In the genomic region with DNA sequence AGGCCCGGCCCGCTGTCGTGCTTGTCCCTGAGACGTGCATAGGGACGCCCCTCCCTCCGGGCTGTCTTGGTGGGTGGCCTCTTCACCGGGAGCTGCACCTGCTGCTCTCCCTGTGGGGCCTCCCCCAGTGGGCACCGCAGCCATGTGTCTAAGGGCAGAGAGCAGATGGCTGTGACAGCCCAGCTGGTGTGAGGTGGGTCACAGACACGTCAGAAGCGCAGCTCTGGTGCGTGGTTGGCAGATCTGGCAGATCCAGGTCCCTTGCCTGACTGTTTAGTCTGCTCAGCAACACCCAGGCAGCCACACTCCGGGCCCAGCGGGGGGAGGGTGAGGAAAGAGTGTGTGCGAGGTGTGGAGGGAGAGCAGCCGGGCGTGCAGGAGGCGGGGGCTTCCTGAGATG, we compare ENCODE assay signal across 8 cellular contexts. TPM values are rescaled to one million over a fixed set of nuclear protein-coding genes. Genes with fewer than 3 reads are reported as not detected.
DNase-seq lines count a peak whose midpoint lies in the region; ATAC-seq, FAIRE-seq and TF ChIP-seq lines count a peak whose summit lies in the region.
"Not testable (repeated sequence)": the region's sequence is repeated elsewhere in the genome, so short reads cannot be mapped to it uniquely, and the experiment has no call there.

No MANE protein-coding gene starts in this region.

- H3K27me3 ChIP-seq in lower lobe of right lung (ENCODE audit: low read depth) = not testable (repeated sequence)

- not testable (repeated sequence) for H3K36me3 ChIP-seq in lower lobe of right lung

- not testable (repeated sequence) for H3K27ac Mint-ChIP-seq in activated CD8-positive, alpha-beta T cell treated with anti-CD3 and anti-CD28 coated beads for 36 hours; stimulated activated naive CD8-positive, alpha-beta T cell treated with anti-CD3 and anti-CD28 coated beads, Interleukin-15, amount 100 ng/mL, for 72 hours

- not testable (repeated sequence) for H3K4me1 Mint-ChIP-seq in activated CD8-positive, alpha-beta T cell treated with anti-CD3 and anti-CD28 coated beads for 36 hours (ENCODE audit: low read depth); stimulated activated naive CD8-positive, alpha-beta T cell treated with anti-CD3 and anti-CD28 coated beads, Interleukin-15, amount 100 ng/mL, for 72 hours

- H3K9me3 ChIP-seq in lower lobe of right lung = not testable (repeated sequence)

- not testable (repeated sequence) for H3K36me3 Mint-ChIP-seq in activated CD8-positive, alpha-beta T cell treated with anti-CD3 and anti-CD28 coated beads for 36 hours (ENCODE audit: low read depth)

- not testable (repeated sequence) for DNase-seq in GM12892 (ENCODE audit: insufficient read length); activated CD8-positive, alpha-beta T cell treated with anti-CD3 and anti-CD28 coated beads for 36 hours; stimulated activated naive CD8-positive, alpha-beta T cell treated with anti-CD3 and anti-CD28 coated beads, Interleukin-15, amount 100 ng/mL, for 72 hours
- DNase-seq in activated gamma-delta T cell treated with Interleukin-2 at 50 U/mL for 16 hours = peak; percentile 37
- DNase-seq in lower lobe of right lung = peak; percentile 7

- ATAC-seq in GM19452 (IDR thresholded peaks at IDR 0.05; ENCODE audit: unreplicated experiment) (peak; percentile 40), HG02798 (IDR thresholded peaks at IDR 0.05; ENCODE audit: poor library complexity, unreplicated experiment) (peak; percentile 47), HG03521 (IDR thresholded peaks at IDR 0.05; ENCODE audit: unreplicated experiment) (peak; percentile 32), lower lobe of right lung (peak in 1 of 2 donors; percentile 6)
- ATAC-seq in activated CD8-positive, alpha-beta T cell treated with anti-CD3 and anti-CD28 coated beads for 36 hours = peak; percentile 63
- peak; percentile 48 for ATAC-seq in stimulated activated naive CD8-positive, alpha-beta T cell treated with anti-CD3 and anti-CD28 coated beads, Interleukin-15, amount 100 ng/mL, for 72 hours

- not testable (repeated sequence) for H3K4me3 Mint-ChIP-seq in activated CD8-positive, alpha-beta T cell treated with anti-CD3 and anti-CD28 coated beads for 36 hours; stimulated activated naive CD8-positive, alpha-beta T cell treated with anti-CD3 and anti-CD28 coated beads, Interleukin-15, amount 100 ng/mL, for 72 hours

- not testable (repeated sequence) for H3K4me3 ChIP-seq in lower lobe of right lung

- TF ChIP-seq POLR2A in GM12892 (IDR thresholded peaks at IDR 0.05; ENCODE audit: low read depth, low read length) = not testable (repeated sequence)

- not testable (repeated sequence) for H3K4me1 ChIP-seq in lower lobe of right lung

- not testable (repeated sequence) for H3K27me3 Mint-ChIP-seq in activated CD8-positive, alpha-beta T cell treated with anti-CD3 and anti-CD28 coated beads for 36 hours; stimulated activated naive CD8-positive, alpha-beta T cell treated with anti-CD3 and anti-CD28 coated beads, Interleukin-15, amount 100 ng/mL, for 72 hours

- FAIRE-seq in GM12892 (lab: Jason Lieb, UNC) = peak; percentile 99

- TF ChIP-seq CTCF in activated CD8-positive, alpha-beta T cell treated with anti-CD3 and anti-CD28 coated beads for 36 hours (IDR thresholded peaks at IDR 0.05); lower lobe of right lung (IDR thresholded peaks at IDR 0.05): not testable (repeated sequence)

- not testable (repeated sequence) for H3K9me3 Mint-ChIP-seq in activated CD8-positive, alpha-beta T cell treated with anti-CD3 and anti-CD28 coated beads for 36 hours; stimulated activated naive CD8-positive, alpha-beta T cell treated with anti-CD3 and anti-CD28 coated beads, Interleukin-15, amount 100 ng/mL, for 72 hours

- POLR2A ChIA-PET in activated CD8-positive, alpha-beta T cell treated with anti-CD3 and anti-CD28 coated beads for 36 hours (lab: Charles Lee) = not testable (repeated sequence)

- intact Hi-C loops in activated CD8-positive, alpha-beta T cell treated with anti-CD3 and anti-CD28 coated beads for 36 hours (cut with micrococcal nuclease); lower lobe of right lung (cut with DNase I): not testable (repeated sequence)

- CTCF ChIA-PET in activated CD8-positive, alpha-beta T cell treated with anti-CD3 and anti-CD28 coated beads for 36 hours (lab: Charles Lee) = not testable (repeated sequence)

- H3K27ac ChIP-seq in lower lobe of right lung = not testable (repeated sequence)

RNA-seq across cellular contexts. Expression of gene GATD3, which starts 9.9 kb away (rescaled TPM):
- polyA plus RNA-seq in GM12892 (2012; ENCODE audit: missing spikeins) = 31.5 TPM
- 10 to 100 TPM; 10.3 to 11.8 TPM for total RNA-seq in activated CD8-positive, alpha-beta T cell treated with anti-CD3 and anti-CD28 coated beads for 36 hours
- 37.1 TPM for total RNA-seq in lower lobe of right lung

RNA-seq across cellular contexts. Expression of gene PWP2, which starts 36.2 kb away (rescaled TPM):
- polyA plus RNA-seq in GM12892 (2012; ENCODE audit: missing spikeins) = 8.2 TPM
- 10 to 100 TPM in 1 of 2 experiments, 1 to 10 TPM in 1; 9.3 to 10.1 TPM for total RNA-seq in activated CD8-positive, alpha-beta T cell treated with anti-CD3 and anti-CD28 coated beads for 36 hours
- 10.9 TPM for total RNA-seq in lower lobe of right lung
